ENCODE assay signal across 1 cellular context in genomic region chr21:29496337-29496736, GRCh38.
TF ChIP-seq lines count a peak whose summit lies in the region.

No MANE protein-coding gene starts in this region.

TF ChIP-seq in K562, 482 proteins besides CTCF, POLR2A, EP300 and RAD21 (continued from another document):
- TF ChIP-seq, protein P1, sequence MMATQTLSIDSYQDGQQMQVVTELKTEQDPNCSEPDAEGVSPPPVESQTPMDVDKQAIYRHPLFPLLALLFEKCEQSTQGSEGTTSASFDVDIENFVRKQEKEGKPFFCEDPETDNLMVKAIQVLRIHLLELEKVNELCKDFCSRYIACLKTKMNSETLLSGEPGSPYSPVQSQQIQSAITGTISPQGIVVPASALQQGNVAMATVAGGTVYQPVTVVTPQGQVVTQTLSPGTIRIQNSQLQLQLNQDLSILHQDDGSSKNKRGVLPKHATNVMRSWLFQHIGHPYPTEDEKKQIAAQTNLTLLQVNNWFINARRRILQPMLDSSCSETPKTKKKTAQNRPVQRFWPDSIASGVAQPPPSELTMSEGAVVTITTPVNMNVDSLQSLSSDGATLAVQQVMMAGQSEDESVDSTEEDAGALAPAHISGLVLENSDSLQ (IDR thresholded peaks at IDR 0.05) = peak; percentile 51; the same call in 1 of the 2 replicates
- TF ChIP-seq NCOR1 (IDR thresholded peaks at IDR 0.05) = no peak
